1 cellular context compared by ENCODE assay signal in the genomic region with DNA sequence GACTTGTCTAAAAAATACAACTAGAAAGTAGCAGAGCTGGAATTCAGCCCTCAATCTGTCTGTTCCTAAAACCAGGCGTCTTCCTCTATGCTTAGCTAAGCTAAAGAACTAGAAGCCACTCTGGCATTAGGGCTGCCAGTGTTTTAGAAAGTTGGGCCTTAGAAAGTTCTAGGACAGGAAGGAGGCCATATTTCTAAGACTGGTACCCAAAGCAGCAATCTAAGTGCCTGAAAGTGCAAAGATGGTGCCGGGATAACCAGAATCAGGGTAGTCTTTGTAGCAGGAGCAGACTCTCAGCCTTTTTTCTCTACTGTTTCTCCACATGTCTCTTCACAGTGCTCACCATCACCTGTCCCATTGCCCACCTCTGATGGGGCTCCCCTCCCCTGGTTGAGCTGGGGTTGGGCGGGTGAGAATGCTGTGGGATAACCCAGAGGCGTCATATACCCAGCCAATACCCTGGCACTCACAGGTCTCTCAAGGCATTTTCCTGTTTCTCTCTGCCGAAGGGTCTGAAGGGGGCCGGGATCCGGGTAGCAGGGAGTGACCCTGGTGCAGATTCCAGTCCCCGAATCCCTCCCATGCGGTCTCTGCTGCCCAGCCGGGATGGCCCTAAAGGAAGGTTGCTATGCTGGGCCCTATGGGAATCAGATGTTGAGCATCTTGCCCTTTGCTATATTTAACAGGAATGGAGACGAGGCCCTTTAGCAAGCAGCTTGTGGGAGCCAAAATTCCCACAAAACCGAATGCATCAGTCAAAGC.
TF ChIP-seq lines count a peak whose summit lies in the region.

No MANE protein-coding gene starts in this region.

TF ChIP-seq in GM12878, 131 proteins besides CTCF, POLR2A, EP300 and RAD21 (continued from another document):
- TF ChIP-seq, protein P1, sequence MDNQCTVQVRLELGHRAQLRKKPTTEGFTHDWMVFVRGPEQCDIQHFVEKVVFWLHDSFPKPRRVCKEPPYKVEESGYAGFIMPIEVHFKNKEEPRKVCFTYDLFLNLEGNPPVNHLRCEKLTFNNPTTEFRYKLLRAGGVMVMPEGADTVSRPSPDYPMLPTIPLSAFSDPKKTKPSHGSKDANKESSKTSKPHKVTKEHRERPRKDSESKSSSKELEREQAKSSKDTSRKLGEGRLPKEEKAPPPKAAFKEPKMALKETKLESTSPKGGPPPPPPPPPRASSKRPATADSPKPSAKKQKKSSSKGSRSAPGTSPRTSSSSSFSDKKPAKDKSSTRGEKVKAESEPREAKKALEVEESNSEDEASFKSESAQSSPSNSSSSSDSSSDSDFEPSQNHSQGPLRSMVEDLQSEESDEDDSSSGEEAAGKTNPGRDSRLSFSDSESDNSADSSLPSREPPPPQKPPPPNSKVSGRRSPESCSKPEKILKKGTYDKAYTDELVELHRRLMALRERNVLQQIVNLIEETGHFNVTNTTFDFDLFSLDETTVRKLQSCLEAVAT (IDR thresholded peaks at IDR 0.05) = no peak
- TF ChIP-seq ATF7 (IDR thresholded peaks at IDR 0.05; ENCODE audit: low read depth) (no peak), RCOR1 (conservative IDR thresholded peaks at IDR 0.05; ENCODE audit: low read depth, low read length) (no peak), CREB1 (IDR thresholded peaks at IDR 0.05; ENCODE audit: low read depth) (peak; percentile 7; the same call in 1 of the 2 replicates), POU2F2 (IDR thresholded peaks at IDR 0.05; ENCODE audit: borderline replicate concordance, low read depth, low read length) (0 out of 3 replicates have a peak, but pooled peaks have one; percentile 28), SMAD1 (IDR thresholded peaks at IDR 0.05; ENCODE audit: low read depth, partially characterized antibody) (no peak), NFIC (IDR thresholded peaks at IDR 0.05; ENCODE audit: low read depth, low read length) (no peak), SMARCA5 (IDR thresholded peaks at IDR 0.05) (no peak), BRCA1 (IDR thresholded peaks at IDR 0.05; ENCODE audit: low read depth, low read length) (no peak)
- TF ChIP-seq, protein P2, sequence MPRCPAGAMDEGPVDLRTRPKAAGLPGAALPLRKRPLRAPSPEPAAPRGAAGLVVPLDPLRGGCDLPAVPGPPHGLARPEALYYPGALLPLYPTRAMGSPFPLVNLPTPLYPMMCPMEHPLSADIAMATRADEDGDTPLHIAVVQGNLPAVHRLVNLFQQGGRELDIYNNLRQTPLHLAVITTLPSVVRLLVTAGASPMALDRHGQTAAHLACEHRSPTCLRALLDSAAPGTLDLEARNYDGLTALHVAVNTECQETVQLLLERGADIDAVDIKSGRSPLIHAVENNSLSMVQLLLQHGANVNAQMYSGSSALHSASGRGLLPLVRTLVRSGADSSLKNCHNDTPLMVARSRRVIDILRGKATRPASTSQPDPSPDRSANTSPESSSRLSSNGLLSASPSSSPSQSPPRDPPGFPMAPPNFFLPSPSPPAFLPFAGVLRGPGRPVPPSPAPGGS (IDR thresholded peaks at IDR 0.05; ENCODE audit: borderline replicate concordance, insufficient read depth, low read depth, low read length, poor library complexity, severe bottlenecking) = no peak
- TF ChIP-seq, protein P3, sequence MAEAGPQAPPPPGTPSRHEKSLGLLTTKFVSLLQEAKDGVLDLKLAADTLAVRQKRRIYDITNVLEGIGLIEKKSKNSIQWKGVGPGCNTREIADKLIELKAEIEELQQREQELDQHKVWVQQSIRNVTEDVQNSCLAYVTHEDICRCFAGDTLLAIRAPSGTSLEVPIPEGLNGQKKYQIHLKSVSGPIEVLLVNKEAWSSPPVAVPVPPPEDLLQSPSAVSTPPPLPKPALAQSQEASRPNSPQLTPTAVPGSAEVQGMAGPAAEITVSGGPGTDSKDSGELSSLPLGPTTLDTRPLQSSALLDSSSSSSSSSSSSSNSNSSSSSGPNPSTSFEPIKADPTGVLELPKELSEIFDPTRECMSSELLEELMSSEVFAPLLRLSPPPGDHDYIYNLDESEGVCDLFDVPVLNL (IDR thresholded peaks at IDR 0.05; ENCODE audit: low read depth, low read length) = no peak
- TF ChIP-seq, protein P4, sequence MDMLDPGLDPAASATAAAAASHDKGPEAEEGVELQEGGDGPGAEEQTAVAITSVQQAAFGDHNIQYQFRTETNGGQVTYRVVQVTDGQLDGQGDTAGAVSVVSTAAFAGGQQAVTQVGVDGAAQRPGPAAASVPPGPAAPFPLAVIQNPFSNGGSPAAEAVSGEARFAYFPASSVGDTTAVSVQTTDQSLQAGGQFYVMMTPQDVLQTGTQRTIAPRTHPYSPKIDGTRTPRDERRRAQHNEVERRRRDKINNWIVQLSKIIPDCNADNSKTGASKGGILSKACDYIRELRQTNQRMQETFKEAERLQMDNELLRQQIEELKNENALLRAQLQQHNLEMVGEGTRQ (IDR thresholded peaks at IDR 0.05; ENCODE audit: borderline replicate concordance, low read depth, low read length) = no peak
